ENCODE assay signal across 1 cellular context in the genomic region with DNA sequence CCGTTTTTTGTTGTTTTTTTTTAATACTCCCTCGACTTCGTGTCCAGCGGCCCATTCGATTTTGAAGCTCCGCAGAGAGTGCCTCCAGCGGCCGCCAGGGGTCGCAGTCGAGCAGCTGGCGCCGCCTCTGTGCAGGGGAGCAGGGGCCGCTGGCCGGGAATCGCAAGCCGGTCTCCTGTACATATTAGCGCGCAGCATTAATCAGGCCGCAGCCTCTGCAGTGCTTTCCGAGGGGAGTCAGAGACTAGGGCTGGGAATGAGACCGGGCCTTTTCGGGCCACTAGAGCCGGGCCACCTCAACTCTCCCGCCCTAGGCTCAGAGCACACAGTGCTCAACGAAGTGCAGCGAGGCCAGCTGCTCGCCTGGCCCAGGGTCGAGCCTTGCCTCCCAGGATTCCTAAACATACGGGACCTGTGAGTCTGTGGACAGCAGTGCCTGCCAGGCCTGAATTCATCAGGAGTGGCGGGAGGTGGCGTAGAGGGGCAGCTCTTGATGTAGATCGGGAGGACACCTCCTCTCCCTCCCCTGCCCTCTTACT.
TF ChIP-seq lines count a peak whose summit lies in the region.

No MANE protein-coding gene starts in this region.

TF ChIP-seq in IMR-90, 13 proteins besides CTCF, POLR2A, EP300 and RAD21 (continued from another document):
- TF ChIP-seq RCOR1 (IDR thresholded peaks at IDR 0.05; ENCODE audit: insufficient replicate concordance, low read length): no peak
- no peak for TF ChIP-seq RFX5 (IDR thresholded peaks at IDR 0.05; ENCODE audit: low read depth, low read length)
- no peak for TF ChIP-seq NFE2L2 (IDR thresholded peaks at IDR 0.05; ENCODE audit: low read depth, low read length)
- TF ChIP-seq FOS (IDR thresholded peaks at IDR 0.05; ENCODE audit: low read depth, low read length): no peak
- no peak for TF ChIP-seq BHLHE40 (IDR thresholded peaks at IDR 0.05; ENCODE audit: low read depth, low read length)
- TF ChIP-seq, protein P1, sequence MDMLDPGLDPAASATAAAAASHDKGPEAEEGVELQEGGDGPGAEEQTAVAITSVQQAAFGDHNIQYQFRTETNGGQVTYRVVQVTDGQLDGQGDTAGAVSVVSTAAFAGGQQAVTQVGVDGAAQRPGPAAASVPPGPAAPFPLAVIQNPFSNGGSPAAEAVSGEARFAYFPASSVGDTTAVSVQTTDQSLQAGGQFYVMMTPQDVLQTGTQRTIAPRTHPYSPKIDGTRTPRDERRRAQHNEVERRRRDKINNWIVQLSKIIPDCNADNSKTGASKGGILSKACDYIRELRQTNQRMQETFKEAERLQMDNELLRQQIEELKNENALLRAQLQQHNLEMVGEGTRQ (IDR thresholded peaks at IDR 0.05; ENCODE audit: low read depth, low read length): no peak
- TF ChIP-seq MAZ (IDR thresholded peaks at IDR 0.05; ENCODE audit: borderline replicate concordance, low read depth, low read length): peak; percentile 16; the same call in 1 of the 2 replicates
- no peak for TF ChIP-seq MXI1 (IDR thresholded peaks at IDR 0.05; ENCODE audit: borderline replicate concordance, low read depth, low read length)
